7 cellular contexts compared by ENCODE assay signal in the genomic region with DNA sequence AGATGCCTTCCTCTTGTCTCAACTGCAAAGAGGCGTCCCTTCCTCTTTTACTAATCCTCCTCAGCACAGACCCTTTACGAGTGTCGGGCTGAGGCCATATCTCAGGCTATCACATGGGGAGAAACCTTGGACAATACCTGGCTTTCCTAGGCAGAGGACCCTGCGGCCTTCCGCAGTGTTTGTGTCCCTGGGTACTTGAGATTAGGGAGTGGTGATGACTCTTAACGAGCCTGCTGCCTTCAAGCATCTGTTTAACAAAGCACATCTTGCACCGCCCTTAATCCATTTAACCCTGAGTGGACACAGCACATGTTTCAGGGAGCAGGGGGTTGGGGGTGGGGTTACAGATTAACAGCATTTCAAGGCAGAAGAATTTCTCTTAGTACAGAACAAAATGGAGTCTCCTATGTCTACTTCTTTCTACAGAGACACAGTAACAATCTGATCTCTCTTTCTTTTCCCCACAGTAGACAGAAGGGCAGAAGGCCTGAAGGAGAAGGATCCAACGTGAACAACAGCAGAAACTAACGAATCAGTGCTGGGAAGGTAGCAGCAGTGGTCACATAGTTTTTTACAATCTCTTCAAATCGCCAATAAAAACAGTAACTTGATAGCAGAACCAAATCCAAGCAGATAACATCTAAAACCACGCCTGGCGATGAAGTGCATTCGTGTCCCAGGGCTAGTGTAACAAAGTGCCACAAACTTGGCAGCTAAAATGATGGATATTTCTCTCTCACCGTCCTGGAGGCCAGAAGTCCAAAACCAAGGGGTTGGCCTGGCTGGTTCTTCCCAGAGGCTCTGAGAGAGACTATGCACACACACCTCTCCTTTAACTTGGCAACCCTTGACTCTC.
DNase-seq lines count a peak whose midpoint lies in the region; TF ChIP-seq lines count a peak whose summit lies in the region.
"Not testable (repeated sequence)": the region's sequence is repeated elsewhere in the genome, so short reads cannot be mapped to it uniquely, and the experiment has no call there.

No MANE protein-coding gene starts in this region.

- TF ChIP-seq EP300 in SK-N-SH (IDR thresholded peaks at IDR 0.05; ENCODE audit: borderline replicate concordance in 1 of 2, low read depth in 1 of 2, low read length in 1 of 2): peak in 1 of 2 experiments; percentile 65; a peak in 2 of 4 replicates

- H3K18ac ChIP-seq in neuronal stem cell (ENCODE audit: low read length): peak overlapping the region; percentile 61

- not testable (repeated sequence) for H3K14ac ChIP-seq in neuronal stem cell (ENCODE audit: low read length)

- peak overlapping the region; percentile 28 for H2BK15ac ChIP-seq in neuronal stem cell (ENCODE audit: low read length)

- H3K9me2 ChIP-seq in SK-N-SH: not testable (repeated sequence)

- H3K23ac ChIP-seq in neuronal stem cell (ENCODE audit: low read depth, low read length, poor library complexity): not testable (repeated sequence)

- H4K20me1 ChIP-seq in SK-N-SH (ENCODE audit: insufficient read depth): not testable (repeated sequence)

- not testable (repeated sequence) for H3K36me3 ChIP-seq in SK-N-SH (replicated peaks in 1 of 2; ENCODE audit: control insufficient read depth in 1 of 2, insufficient read depth in 2 of 2, low read length in 1 of 2); right atrium auricular region; neuronal stem cell (replicated peaks in 1 of 2; ENCODE audit: control insufficient read depth in 2 of 2, insufficient read depth in 2 of 2, low read length in 2 of 2)

- 29% methylated on average over 14 of the region's 14 CpGs for WGBS in SK-N-SH (ENCODE audit: low lambda C conversion rate)
- no CpG with 5 or more reads among the region's 14 CpGs for WGBS in neuronal stem cell (ENCODE audit: extremely low coverage in 2 of 2, insufficient read length in 2 of 2, insufficient replicate concordance in 1 of 2), 2 donors

- not testable (repeated sequence) for H4K8ac ChIP-seq in neuronal stem cell (ENCODE audit: low read depth, low read length)

- H2BK12ac ChIP-seq in neuronal stem cell (ENCODE audit: low read length): not testable (repeated sequence)

- not testable (repeated sequence) for H4K91ac ChIP-seq in neuronal stem cell (ENCODE audit: low read depth, low read length, poor library complexity)

- DNase-seq in EH (ENCODE audit: low read depth): peak; percentile 9
- peak; percentile 81 for DNase-seq in LNCaP clone FGC (ENCODE audit: low read depth)
- peak; percentile 47 for DNase-seq in NCI-H524 treated with DMSO at 0.1 percent for 48 hours (lab: John Stamatoyannopoulos, UW)
- peak; percentile 61 for DNase-seq in SK-N-SH
- DNase-seq in activated CD8-positive, alpha-beta memory T cell treated with anti-CD3 and anti-CD28 coated beads, Interleukin-2, amount 50 U/mL, for 48 hours: peak; percentile 12
- peak; percentile 47 for DNase-seq in right atrium auricular region (ENCODE audit: low spot score)
- not testable (repeated sequence) for DNase-seq in neuronal stem cell (ENCODE audit: low spot score)

- CTCF ChIA-PET in SK-N-SH (lab: Yijun Ruan, JAX): interaction anchor here (1.0 kb wide), 1 partner anchor 258 kb away, joined by 3 read pairs; no protein-coding TSS in a partner anchor

- not testable (repeated sequence) for H3K9ac ChIP-seq in SK-N-SH; neuronal stem cell (ENCODE audit: low read depth, low read length, poor library complexity)

- not testable (repeated sequence) for H2AK5ac ChIP-seq in neuronal stem cell (ENCODE audit: low read depth, low read length)

- H2BK120ac ChIP-seq in neuronal stem cell (ENCODE audit: low read depth, low read length): not testable (repeated sequence)

- TF ChIP-seq CTCF in LNCaP clone FGC (IDR thresholded peaks at IDR 0.05; ENCODE audit: control insufficient read depth, extremely low read depth, insufficient read depth); SK-N-SH (IDR thresholded peaks at IDR 0.05); right atrium auricular region (IDR thresholded peaks at IDR 0.05): not testable (repeated sequence)

- not testable (repeated sequence) for H3K4ac ChIP-seq in neuronal stem cell (ENCODE audit: low read length)

- H2AFZ ChIP-seq in SK-N-SH (ENCODE audit: low read depth); neuronal stem cell (ENCODE audit: low read length): not testable (repeated sequence)

- not testable (repeated sequence) for H3K4me3 ChIP-seq in LNCaP clone FGC (ENCODE audit: low read depth, low read length); SK-N-SH (ENCODE audit: low read depth in 2 of 2, low read length in 1 of 2); right atrium auricular region; neuronal stem cell (ENCODE audit: low read length in 2 of 2)

- H3K4me2 ChIP-seq in SK-N-SH; neuronal stem cell (ENCODE audit: insufficient read depth, low read length, poor library complexity, severe bottlenecking): not testable (repeated sequence)

- not testable (repeated sequence) for H3F3A ChIP-seq in SK-N-SH (replicated peaks; ENCODE audit: insufficient read depth)

- H2BK5ac ChIP-seq in neuronal stem cell (ENCODE audit: low read length): not testable (repeated sequence)

- not testable (repeated sequence) for H3K27me3 ChIP-seq in SK-N-SH (ENCODE audit: insufficient read depth); right atrium auricular region; neuronal stem cell (ENCODE audit: control insufficient read depth in 3 of 3, insufficient read depth in 3 of 3, low read depth in 1 of 3, low read length in 3 of 3)

- not testable (repeated sequence) for H3K79me2 ChIP-seq in SK-N-SH (ENCODE audit: insufficient read depth)

- POLR2A ChIA-PET in SK-N-SH (lab: Yijun Ruan, JAX): interaction anchor here (1.1 kb wide), 1 partner anchor 772 kb away, joined by 3 read pairs; no protein-coding TSS in a partner anchor

- peak; percentile 16; the same call in 1 of the 2 replicates for TF ChIP-seq RAD21 in SK-N-SH (IDR thresholded peaks at IDR 0.05; ENCODE audit: low read length)

- not testable (repeated sequence) for H3K9me3 ChIP-seq in SK-N-SH; right atrium auricular region; neuronal stem cell (replicated peaks in 1 of 2; ENCODE audit: control insufficient read depth in 2 of 2, insufficient read depth in 1 of 2, low read depth in 1 of 2, low read length in 2 of 2)

- H3K4me1 ChIP-seq in SK-N-SH (ENCODE audit: control insufficient read depth in 1 of 2, insufficient read depth in 2 of 2, low read depth in 1 of 2, low read length in 1 of 2): peaks cover 0 to 70% of the 10 kb centered on the region in 2 experiments; a peak in 2 of 4 replicates
- H3K4me1 ChIP-seq in right atrium auricular region: not testable (repeated sequence)
- peaks cover 0 to 13% of the 10 kb centered on the region in 2 donors for H3K4me1 ChIP-seq in neuronal stem cell (ENCODE audit: control insufficient read depth in 2 of 2, insufficient read depth in 1 of 2, low read depth in 1 of 2, low read length in 2 of 2)

- H3K27ac ChIP-seq in SK-N-SH (ENCODE audit: low read depth in 2 of 2, low read length in 1 of 2): peak overlapping the region in 1 of 2 experiments; percentile 94; a peak in 2 of 4 replicates
- not testable (repeated sequence) for H3K27ac ChIP-seq in right atrium auricular region; neuronal stem cell (replicated peaks; ENCODE audit: low read length)

- H3K79me1 ChIP-seq in neuronal stem cell (ENCODE audit: low read depth, low read length): not testable (repeated sequence)

TF ChIP-seq in SK-N-SH, 30 proteins besides CTCF, POLR2A, EP300 and RAD21:
- peak; percentile 13; the same call in 1 of the 2 replicates for TF ChIP-seq MXI1 (IDR thresholded peaks at IDR 0.05; ENCODE audit: low read depth, low read length)
- peak; percentile 63 for TF ChIP-seq GATA2 (CRISPR knock-in tag; IDR thresholded peaks at IDR 0.05)
- TF ChIP-seq FOXJ3 (CRISPR knock-in tag; IDR thresholded peaks at IDR 0.05): peak; percentile 62; the same call in 1 of the 2 replicates
